30 cellular contexts compared by ENCODE assay signal in the genomic region with DNA sequence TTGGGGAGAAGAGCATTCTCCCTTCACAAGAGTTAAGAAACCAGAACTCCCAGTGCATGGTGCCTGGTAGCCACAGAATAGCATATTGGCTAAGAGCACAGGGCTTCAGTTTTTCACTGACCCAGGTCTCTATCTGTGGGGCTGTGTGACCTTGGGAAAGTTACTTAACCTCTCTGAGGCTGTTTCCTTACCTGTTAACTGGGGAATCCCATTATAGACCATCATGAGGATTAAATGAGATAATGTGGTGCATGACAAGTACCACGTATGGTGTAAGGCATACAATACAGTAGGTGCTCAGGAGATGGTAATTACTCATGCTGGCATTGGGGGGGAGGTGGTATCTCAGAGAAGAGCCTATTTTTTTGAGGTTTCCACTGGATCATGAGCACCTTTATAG. TPM values are rescaled to one million over a fixed set of nuclear protein-coding genes. Genes with fewer than 3 reads are reported as not detected.
DNase-seq lines count a peak whose midpoint lies in the region; ATAC-seq, FAIRE-seq and TF ChIP-seq lines count a peak whose summit lies in the region.
"Had no signal": no experiment of that assay in that cellular context is flagged by ENCODE, and none has a peak within 500 bp of the region (broad histone marks: within the 10 kb centered on the region; RNA-seq: fewer than 3 reads in every experiment).

No MANE protein-coding gene starts in this region.

- TF ChIP-seq POLR2A in HepG2 (IDR thresholded peaks at IDR 0.05; ENCODE audit: insufficient read depth in 1 of 2, low read depth in 2 of 2, low read length in 2 of 2) = no peak
- TF ChIP-seq POLR2A in right lobe of liver (IDR thresholded peaks at IDR 0.05) = no peak
- TF ChIP-seq POLR2A in K562 (conservative IDR thresholded peaks at IDR 0.05) = no peak
- no peak for TF ChIP-seq POLR2A in sigmoid colon (IDR thresholded peaks at IDR 0.05)

- DNase-seq in HepG2 (ENCODE audit: low spot score) (no peak), right lobe of liver (no peak), K562 (ENCODE audit: extremely low read depth in 1 of 4, low spot score in 3 of 4) (no peak), endodermal cell (peak; percentile 5), sigmoid colon (peak; percentile 22), NCI-H446 (lab: John Stamatoyannopoulos, UW) (no peak), NCI-H748 treated with DMSO at 0.1 percent for 48 hours (lab: John Stamatoyannopoulos, UW) (no peak)
- no peak for DNase-seq in CD8-positive, alpha-beta memory T cell
- DNase-seq: ACHN; BE2C; C1 segment of cervical spinal cord; CD4-positive, alpha-beta memory T cell; CD4-positive, CD25-positive, alpha-beta regulatory T cell; COR-L47; DMS 273 treated with DMSO at 0.1 percent for 48 hours; DMS53; DMS79; DND-41; EL; GDM1 had no signal

- BruUV-seq in HepG2 (replicated peaks; lab: Mats Ljungman, UMichigan) (no TSS peak), K562 (replicated peaks; lab: Mats Ljungman, UMichigan) (no TSS peak)

- no peaks in the 10 kb centered on the region for H4K20me1 ChIP-seq in HepG2 (ENCODE audit: insufficient read depth, low read length)
- 0 out of 2 replicates have a peak, but pooled peaks cover 4% of the 10 kb centered on the region for H4K20me1 ChIP-seq in K562 (replicated peaks; ENCODE audit: control insufficient read depth, insufficient read depth, low read length)
- H4K20me1 ChIP-seq: BLaER1 had no signal

- TF ChIP-seq RAD21 in HepG2 (CRISPR knock-in tag; IDR thresholded peaks at IDR 0.05) (no peak), K562 (CRISPR knock-in tag; conservative IDR thresholded peaks at IDR 0.05 in 1 of 2, IDR thresholded peaks at IDR 0.05 in 1 of 2) (no peak)

- H3K27me3 ChIP-seq in HepG2 (ENCODE audit: control insufficient read depth in 1 of 2, insufficient read depth in 2 of 2, low read length in 2 of 2) (peaks cover 0 to 12% of the 10 kb centered on the region in 2 experiments; a peak in 3 of 5 replicates), right lobe of liver (no peaks in the 10 kb centered on the region), K562 (ENCODE audit: control insufficient read depth in 2 of 2, insufficient read depth in 2 of 2, low read length in 2 of 2) (peaks cover 2 to 9% of the 10 kb centered on the region in 2 experiments; a peak in 4 of 5 replicates), endodermal cell (ENCODE audit: control insufficient read depth, insufficient read depth, low read length, poor library complexity, severe bottlenecking) (peaks cover 6% of the 10 kb centered on the region), sigmoid colon (peaks cover 3 to 42% (median 33%) of the 10 kb centered on the region in 3 donors)
- peaks cover 9% of the 10 kb centered on the region for H3K27me3 ChIP-seq in CD8-positive, alpha-beta memory T cell (ENCODE audit: insufficient read depth, low read length, poor library complexity, severe bottlenecking)
- H3K27me3 ChIP-seq: BE2C had no signal

- H3K4me2 ChIP-seq in HepG2 (ENCODE audit: low read depth, low read length) (no peak overlapping the region), K562 (ENCODE audit: insufficient read depth, low read length) (no peak overlapping the region)
- H3K4me2 ChIP-seq: BLaER1 had no signal

- H3K9ac ChIP-seq in HepG2 (ENCODE audit: insufficient read depth, low read depth, low read length) (no peak overlapping the region), K562 (ENCODE audit: insufficient read depth in 1 of 2, low read depth in 2 of 2, low read length in 2 of 2) (no peak overlapping the region), endodermal cell (ENCODE audit: extremely low read depth, low read length, poor library complexity, severe bottlenecking) (no peak overlapping the region)
- H3K9ac ChIP-seq: BLaER1 had no signal

- no peaks in the 10 kb centered on the region for H3K79me2 ChIP-seq in HepG2 (ENCODE audit: insufficient read depth, low read length)
- no peaks in the 10 kb centered on the region for H3K79me2 ChIP-seq in K562 (ENCODE audit: control insufficient read depth, insufficient read depth, low read length)

- peaks cover 6% of the 10 kb centered on the region for H3K4me1 ChIP-seq in HepG2 (ENCODE audit: insufficient read depth, low read length)
- no peaks in the 10 kb centered on the region for H3K4me1 ChIP-seq in right lobe of liver
- H3K4me1 ChIP-seq in K562 (replicated peaks in 1 of 2; ENCODE audit: control insufficient read depth in 2 of 2, insufficient read depth in 2 of 2, low read length in 2 of 2) = no peaks in the 10 kb centered on the region
- H3K4me1 ChIP-seq in endodermal cell (ENCODE audit: control insufficient read depth, insufficient read depth, low read length) = no peaks in the 10 kb centered on the region
- no peaks in the 10 kb centered on the region for H3K4me1 ChIP-seq in sigmoid colon
- H3K4me1 ChIP-seq in CD8-positive, alpha-beta memory T cell (ENCODE audit: insufficient read depth, low read length) = no peaks in the 10 kb centered on the region
- H3K4me1 ChIP-seq: BE2C had no signal

- FAIRE-seq in HepG2 (lab: Jason Lieb, UNC) (no peak), K562 (lab: Jason Lieb, UNC) (no peak)
- FAIRE-seq: GM12878, GM12892, GM18507 had no signal

- H3K27ac Mint-ChIP-seq in endodermal cell = no peak overlapping the region
- H3K27ac Mint-ChIP-seq in CD8-positive, alpha-beta memory T cell = no peak overlapping the region
- H3K27ac Mint-ChIP-seq: CD4-positive, CD25-positive, alpha-beta regulatory T cell had no signal

- H3K9me1 ChIP-seq in K562 (ENCODE audit: control insufficient read depth, insufficient read depth, low read length) = peaks cover 4% of the 10 kb centered on the region

- H3K4me3 Mint-ChIP-seq in endodermal cell = no peak overlapping the region
- no peak overlapping the region for H3K4me3 Mint-ChIP-seq in CD8-positive, alpha-beta memory T cell
- H3K4me3 Mint-ChIP-seq: CD14-positive monocyte; CD4-positive, alpha-beta memory T cell; CD4-positive, CD25-positive, alpha-beta regulatory T cell had no signal

- H3K27ac ChIP-seq in HepG2 (ENCODE audit: extremely low read length, insufficient read depth, low read length) (no peak overlapping the region), right lobe of liver (no peak overlapping the region), K562 (ENCODE audit: extremely low read depth, low read depth, low read length) (no peak overlapping the region), endodermal cell (ENCODE audit: low read depth, low read length) (no peak overlapping the region), sigmoid colon (no peak overlapping the region)
- no peak overlapping the region for H3K27ac ChIP-seq in CD8-positive, alpha-beta memory T cell (ENCODE audit: low read depth, low read length)
- H3K27ac ChIP-seq: 22Rv1, BLaER1 had no signal

- ATAC-seq in HepG2 (no peak), right lobe of liver (no peak), K562 (no peak)
- ATAC-seq: GM12878 had no signal

- CTCF ChIA-PET in HepG2 (lab: Yijun Ruan, JAX; ENCODE audit: low intra/inter-chr PET ratio, low total read pairs) (no interaction called here), K562 (lab: Yijun Ruan, JAX; ENCODE audit: low intra/inter-chr PET ratio) (no interaction called here)
- CTCF ChIA-PET in CD8-positive, alpha-beta memory T cell (lab: Charles Lee) = no interaction called here

- H3K9me3 ChIP-seq in HepG2 (ENCODE audit: low read length) (no peaks in the 10 kb centered on the region), right lobe of liver (no peaks in the 10 kb centered on the region), K562 (replicated peaks; ENCODE audit: control insufficient read depth, insufficient read depth, low read depth, low read length) (no peaks in the 10 kb centered on the region), endodermal cell (ENCODE audit: control insufficient read depth, low read length) (no peaks in the 10 kb centered on the region), sigmoid colon (no peaks in the 10 kb centered on the region)
- H3K9me3 ChIP-seq in CD8-positive, alpha-beta memory T cell (ENCODE audit: low read length) = no peaks in the 10 kb centered on the region
- H3K9me3 ChIP-seq: BE2C, BLaER1 had no signal

- H3K4me3 ChIP-seq in HepG2 (replicated peaks in 1 of 3; ENCODE audit: insufficient read depth in 1 of 3, low read depth in 2 of 3, low read length in 3 of 3) (no peak overlapping the region), right lobe of liver (no peak overlapping the region), K562 (no peak overlapping the region), endodermal cell (ENCODE audit: low read length) (no peak overlapping the region), sigmoid colon (no peak overlapping the region)
- no peak overlapping the region for H3K4me3 ChIP-seq in CD8-positive, alpha-beta memory T cell (ENCODE audit: low read length)
- H3K4me3 ChIP-seq: BLaER1, GM12878 had no signal

- WGBS in HepG2 (ENCODE audit: low lambda C conversion rate) = 13% methylated on average over 1 of the region's 1 CpG
- WGBS in right lobe of liver (ENCODE audit: insufficient coverage, low coverage, low lambda C conversion rate, missing lambda C conversion rate) = 60% methylated on average over 1 of the region's 1 CpG
- WGBS in K562 (ENCODE audit: insufficient coverage, low coverage, missing lambda C conversion rate) = 0% methylated on average over 1 of the region's 1 CpG
- 81 to 83% methylated on average over 1 of the region's 1 CpG for WGBS in endodermal cell (ENCODE audit: insufficient coverage in 1 of 2, insufficient read length in 1 of 2), 2 experiments
- WGBS in sigmoid colon, 2 donors = 88 to 90% methylated on average over 1 of the region's 1 CpG

- TF ChIP-seq CTCF in HepG2 (CRISPR knock-in tag; IDR thresholded peaks at IDR 0.05) (no peak), right lobe of liver (IDR thresholded peaks at IDR 0.05) (no peak), K562 (IDR thresholded peaks at IDR 0.05 in 2 of 3, conservative IDR thresholded peaks at IDR 0.05 in 1 of 3; ENCODE audit: insufficient read depth in 2 of 3, low read depth in 1 of 3, low read length in 3 of 3) (no peak), endodermal cell (conservative IDR thresholded peaks at IDR 0.05) (no peak), sigmoid colon (IDR thresholded peaks at IDR 0.05) (no peak)

- in situ Hi-C loops in HepG2 (cut with HindIII; ENCODE audit: extremely low pct_ligation_motif_present, low pct_unique_long_range_greater_than_20kb) (no loop called here), K562 (cut with MboI) (no loop called here)

- POLR2A ChIA-PET in HepG2 (lab: Yijun Ruan, JAX) (no interaction called here), K562 (lab: Yijun Ruan, JAX) (interaction anchor here (0.7 kb wide), 1 partner anchor 30 kb away, joined by 4 read pairs; no protein-coding TSS in a partner anchor)
- POLR2A ChIA-PET in CD8-positive, alpha-beta memory T cell (lab: Charles Lee) = no interaction called here

- H3K4me1 Mint-ChIP-seq in endodermal cell = no peaks in the 10 kb centered on the region
- H3K4me1 Mint-ChIP-seq in CD8-positive, alpha-beta memory T cell = no peaks in the 10 kb centered on the region
- H3K4me1 Mint-ChIP-seq: CD4-positive, alpha-beta memory T cell had no signal

- H3K9me3 Mint-ChIP-seq in endodermal cell = no peaks in the 10 kb centered on the region
- H3K9me3 Mint-ChIP-seq in CD8-positive, alpha-beta memory T cell = peaks cover 0 to 2% (median 0%) of the 10 kb centered on the region in 5 donors
- H3K9me3 Mint-ChIP-seq: CD14-positive monocyte; CD4-positive, alpha-beta memory T cell had no signal

- no peaks in the 10 kb centered on the region for H3K36me3 Mint-ChIP-seq in endodermal cell (ENCODE audit: low read depth)
- H3K36me3 Mint-ChIP-seq in CD8-positive, alpha-beta memory T cell = no peaks in the 10 kb centered on the region
- H3K36me3 Mint-ChIP-seq: CD14-positive monocyte; CD4-positive, alpha-beta memory T cell; CD4-positive, CD25-positive, alpha-beta regulatory T cell had no signal

- H3K36me3 ChIP-seq in HepG2 (replicated peaks in 1 of 2; ENCODE audit: control insufficient read depth in 1 of 2, insufficient read depth in 2 of 2, low read length in 2 of 2) (no peaks in the 10 kb centered on the region), right lobe of liver (no peaks in the 10 kb centered on the region), K562 (ENCODE audit: control insufficient read depth, insufficient read depth, low read length) (no peaks in the 10 kb centered on the region), endodermal cell (ENCODE audit: control insufficient read depth, insufficient read depth, low read length) (no peaks in the 10 kb centered on the region), sigmoid colon (no peaks in the 10 kb centered on the region)
- H3K36me3 ChIP-seq in CD8-positive, alpha-beta memory T cell (ENCODE audit: insufficient read depth, low read length) = no peaks in the 10 kb centered on the region
- H3K36me3 ChIP-seq: BE2C, BLaER1 had no signal

- intact Hi-C loops in HepG2 (cut with micrococcal nuclease; ENCODE audit: unreplicated experiment) (no loop called here), right lobe of liver (cut with DNase I) (no loop called here), K562 (cut with micrococcal nuclease) (no loop called here), sigmoid colon (cut with DNase I) (no loop called here)

- peaks cover 49% of the 10 kb centered on the region for H3K27me3 Mint-ChIP-seq in endodermal cell (ENCODE audit: insufficient read depth)
- H3K27me3 Mint-ChIP-seq in CD8-positive, alpha-beta memory T cell = peaks cover 19 to 60% of the 10 kb centered on the region in 2 donors

- TF ChIP-seq EP300 in HepG2 (IDR thresholded peaks at IDR 0.05; ENCODE audit: low read depth in 2 of 2, low read length in 2 of 2) (no peak), HepG2 (CRISPR knock-in tag; IDR thresholded peaks at IDR 0.05; ENCODE audit: borderline replicate concordance) (no peak), K562 (IDR thresholded peaks at IDR 0.05; ENCODE audit: low read length) (no peak), sigmoid colon (IDR thresholded peaks at IDR 0.05) (no peak)

- H2AFZ ChIP-seq in HepG2 (ENCODE audit: low read length) (no peak overlapping the region), K562 (ENCODE audit: low read depth, low read length) (no peak overlapping the region)

RNA-seq across cellular contexts. Expression of a gene that starts 33.6 kb away (rescaled TPM):
- total RNA-seq in HepG2 (2016; rRNA removed; fragmentation: Illumina TruSeq; extraction: Trizol) (0.29 and 0.53 TPM in 2 replicates), right lobe of liver (under 1 TPM in 3 of 6 experiments, not detected in 3; 0.09 to 0.26 (median 0.10) TPM), K562 (2014; rRNA removed) (not detected in 2 replicates), K562 (2014; rRNA removed; fragmentation: Illumina TruSeq; extraction: Trizol) (not detected in 2 replicates), K562 (2015; rRNA removed; fragmentation: Illumina TruSeq; extraction: Trizol) (not detected in 2 replicates), K562 (2021) (not detected in 2 replicates), endodermal cell (under 1 TPM in 1 of 2 donors, not detected in 1; 0.18 TPM), sigmoid colon (under 1 TPM in 1 of 4 donors, not detected in 3; 0.41 TPM)
- total RNA-seq in HepG2 (2016; cell fraction: cytosol; rRNA removed; fragmentation: Illumina TruSeq; extraction: Trizol; ENCODE audit: low read depth) = 1.9 TPM in 2 replicates
- 0.25 and 0.54 TPM in 2 replicates for total RNA-seq in HepG2 (2016; cell fraction: insoluble cytoplasmic fraction; rRNA removed; fragmentation: Illumina TruSeq; extraction: Trizol)
- total RNA-seq in HepG2 (2016; cell fraction: membrane; rRNA removed; fragmentation: Illumina TruSeq; extraction: Trizol) = 0.56 and 1.5 TPM in 2 replicates
- 0.65 TPM in 1 of 2 replicates, not detected in the other for total RNA-seq in HepG2 (2016; cell fraction: nucleus; rRNA removed; fragmentation: Illumina TruSeq; extraction: Trizol)
- polyA plus RNA-seq in HepG2 (2011; rRNA removed) (1.4 and 3.9 TPM in 2 replicates), K562 (2011; rRNA removed) (not detected in 2 replicates), K562 (2014; fragmentation: Illumina TruSeq; extraction: Trizol) (not detected in 2 replicates), K562 (2014; fragmentation: Nextera tagmentation; extraction: Ambion mirVana) (not detected), K562 (2014; rRNA removed) (not detected in 2 replicates), sigmoid colon (under 1 TPM in 1 of 3 donors, not detected in 2; 0.35 TPM)
- polyA plus RNA-seq in HepG2 (2011; cell fraction: cytosol; rRNA removed) = 2.0 and 2.5 TPM in 2 replicates
- 3.4 and 5.2 TPM in 2 replicates for polyA plus RNA-seq in HepG2 (2011; cell fraction: nucleus; rRNA removed)
- 1.6 and 4.4 TPM in 2 replicates for polyA plus RNA-seq in HepG2 (2012)
- 2.9 and 4.2 TPM in 2 replicates for polyA plus RNA-seq in HepG2 (2016; cell fraction: cytosol; fragmentation: Illumina TruSeq; extraction: Trizol; ENCODE audit: low read depth)
- 0.10 TPM in 1 of 2 replicates, not detected in the other for polyA plus RNA-seq in HepG2 (2016; cell fraction: insoluble cytoplasmic fraction; fragmentation: Illumina TruSeq; extraction: Trizol; ENCODE audit: low read depth)
- 2.4 and 2.8 TPM in 2 replicates for polyA plus RNA-seq in HepG2 (2016; cell fraction: membrane; fragmentation: Illumina TruSeq; extraction: Trizol; ENCODE audit: low read depth)
- polyA plus RNA-seq in HepG2 (2016; cell fraction: nucleus; fragmentation: Illumina TruSeq; extraction: Trizol; ENCODE audit: insufficient read depth, low read depth) = 0.81 and 1.1 TPM in 2 replicates
- 0.21 and 3.5 TPM in 2 replicates for polyA minus RNA-seq in HepG2 (2011; rRNA and poly(A)+ RNA removed; ENCODE audit: low replicate concordance)
- polyA minus RNA-seq in HepG2 (2011; cell fraction: cytosol; rRNA and poly(A)+ RNA removed) = 1.7 TPM in 1 of 2 replicates, not detected in the other
- 1.5 and 1.9 TPM in 2 replicates for polyA minus RNA-seq in HepG2 (2011; cell fraction: nucleus; rRNA and poly(A)+ RNA removed)
- total RNA-seq in K562 (2011; cell fraction: chromatin; rRNA removed; ENCODE audit: low replicate concordance) = not detected in 2 replicates
- not detected in 2 replicates for total RNA-seq in K562 (2011; cell fraction: nucleolus; rRNA removed)
- not detected in 2 replicates for total RNA-seq in K562 (2011; cell fraction: nucleoplasm; rRNA removed)
- polyA plus RNA-seq in K562 (2011; cell fraction: cytosol; rRNA removed) = not detected in 2 replicates
- not detected in 2 replicates for polyA plus RNA-seq in K562 (2011; cell fraction: nucleus; rRNA removed)
- polyA plus RNA-seq in K562 (2012) = 0.11 TPM in 1 of 2 replicates, not detected in the other
- not detected in 2 replicates for polyA minus RNA-seq in K562 (2011; rRNA and poly(A)+ RNA removed)
- polyA minus RNA-seq in K562 (2011; cell fraction: cytosol; rRNA and poly(A)+ RNA removed) = not detected in 2 replicates
- not detected in 2 replicates for polyA minus RNA-seq in K562 (2011; cell fraction: nucleus; rRNA and poly(A)+ RNA removed)
- polyA plus RNA-seq in endodermal cell (2013, experiment 1 of 2) = 0.61 TPM
- polyA plus RNA-seq in endodermal cell (2013, experiment 2 of 2) = 0.33 TPM
- not detected for total RNA-seq in CD8-positive, alpha-beta memory T cell
- polyA plus RNA-seq in CD8-positive, alpha-beta memory T cell = 0.09 TPM
- total RNA-seq: A673; CD4-positive, alpha-beta memory T cell; CD4-positive, CD25-positive, alpha-beta regulatory T cell; Daoy; G401; GM12878 had no signal
- polyA plus RNA-seq: AG04450, GM12878 had no signal

Comparison
In these comparisons a context has a peak if more than half of its experiments do, and no peak if none do; other contexts are left out.
1. DNase-seq: peak in endodermal cell (single experiment) and sigmoid colon (single experiment); none in HepG2 (single experiment), right lobe of liver (0 of 3), K562 (0 of 4), NCI-H446 (0 of 2), CD8-positive, alpha-beta memory T cell (0 of 5) and NCI-H748 treated with DMSO at 0.1 percent for 48 hours (single experiment).